7 cellular contexts compared by ENCODE assay signal in genomic region chr16:17921357-17921978, GRCh38.
DNase-seq lines count a peak whose midpoint lies in the region; FAIRE-seq and TF ChIP-seq lines count a peak whose summit lies in the region.

No MANE protein-coding gene starts in this region.

- no peak overlapping the region for H3K18ac ChIP-seq in neuronal stem cell (ENCODE audit: low read length)

- H3K27ac ChIP-seq in neuronal stem cell (replicated peaks; ENCODE audit: low read length) (no peak overlapping the region), uterus (no peak overlapping the region)

- H2AFZ ChIP-seq in neuronal stem cell (ENCODE audit: low read length): no peak overlapping the region

- no peak overlapping the region for H2BK12ac ChIP-seq in neuronal stem cell (ENCODE audit: low read length)

- H3K14ac ChIP-seq in neuronal stem cell (ENCODE audit: low read length): no peak overlapping the region

- H2BK120ac ChIP-seq in neuronal stem cell (ENCODE audit: low read depth, low read length): no peak overlapping the region

- H3K9me3 ChIP-seq in neuronal stem cell (replicated peaks in 1 of 2; ENCODE audit: control insufficient read depth in 2 of 2, insufficient read depth in 1 of 2, low read depth in 1 of 2, low read length in 2 of 2) (peaks cover 0 to 7% of the 10 kb centered on the region in 2 donors), uterus (peaks cover 0 to 6% of the 10 kb centered on the region in 2 donors)

- H4K91ac ChIP-seq in neuronal stem cell (ENCODE audit: low read depth, low read length, poor library complexity): no peak overlapping the region

- no CpG with 5 or more reads among the region's 2 CpGs for WGBS in neuronal stem cell (ENCODE audit: extremely low coverage in 2 of 2, insufficient read length in 2 of 2, insufficient replicate concordance in 1 of 2), 2 donors

- no peaks in the 10 kb centered on the region for H3K4me1 ChIP-seq in neuronal stem cell (ENCODE audit: control insufficient read depth in 2 of 2, insufficient read depth in 1 of 2, low read depth in 1 of 2, low read length in 2 of 2)
- H3K4me1 ChIP-seq in uterus: no peaks in the 10 kb centered on the region

- H3K4me2 ChIP-seq in neuronal stem cell (ENCODE audit: insufficient read depth, low read length, poor library complexity, severe bottlenecking): no peak overlapping the region

- H3K79me1 ChIP-seq in neuronal stem cell (ENCODE audit: low read depth, low read length): no peaks in the 10 kb centered on the region

- H3K4me3 ChIP-seq in bronchial epithelial cell (ENCODE audit: low read depth, low read length) (no peak overlapping the region), neuronal stem cell (ENCODE audit: low read length in 2 of 2) (no peak overlapping the region), uterus (no peak overlapping the region)

- no peak overlapping the region for H3K9ac ChIP-seq in neuronal stem cell (ENCODE audit: low read depth, low read length, poor library complexity)

- TF ChIP-seq CTCF in bronchial epithelial cell (IDR thresholded peaks at IDR 0.05; ENCODE audit: insufficient read depth, low read length, severe bottlenecking): peak; percentile 41
- TF ChIP-seq CTCF in uterus (IDR thresholded peaks at IDR 0.05): no peak

- intact Hi-C loops in uterus (cut with DNase I; ENCODE audit: low total_unique reads): no loop called here

- H3K4ac ChIP-seq in neuronal stem cell (ENCODE audit: low read length): no peak overlapping the region

- no peak overlapping the region for H4K8ac ChIP-seq in neuronal stem cell (ENCODE audit: low read depth, low read length)

- peak; percentile 21 for FAIRE-seq in GM12892 (lab: Jason Lieb, UNC)
- no peak for FAIRE-seq in bronchial epithelial cell (lab: Jason Lieb, UNC)

- peak overlapping the region; percentile 29 for H3K23ac ChIP-seq in neuronal stem cell (ENCODE audit: low read depth, low read length, poor library complexity)

- DNase-seq in GM12892 (ENCODE audit: insufficient read length) (no peak), HuH-7 (ENCODE audit: low spot score) (peak; percentile 37), T-helper 9 cell (peak; percentile 40), bronchial epithelial cell (ENCODE audit: low read depth) (peak; percentile 10), neuronal stem cell (ENCODE audit: low spot score) (no peak), uterus (no peak), HPDE6-E6E7 (ENCODE audit: extremely low spot score) (no peak)

- no peak overlapping the region for H2BK5ac ChIP-seq in neuronal stem cell (ENCODE audit: low read length)

- H2AK5ac ChIP-seq in neuronal stem cell (ENCODE audit: low read depth, low read length): no peak overlapping the region

- H2BK15ac ChIP-seq in neuronal stem cell (ENCODE audit: low read length): no peak overlapping the region

- TF ChIP-seq POLR2A in GM12892 (IDR thresholded peaks at IDR 0.05; ENCODE audit: low read depth, low read length) (no peak), uterus (IDR thresholded peaks at IDR 0.05) (no peak)

- no peaks in the 10 kb centered on the region for H3K27me3 ChIP-seq in bronchial epithelial cell (ENCODE audit: control insufficient read depth, insufficient read depth, low read length)
- peaks cover 0 to 2% (median 1%) of the 10 kb centered on the region in 3 experiments for H3K27me3 ChIP-seq in neuronal stem cell (ENCODE audit: control insufficient read depth in 3 of 3, insufficient read depth in 3 of 3, low read depth in 1 of 3, low read length in 3 of 3)
- no peaks in the 10 kb centered on the region for H3K27me3 ChIP-seq in uterus

- H3K36me3 ChIP-seq in bronchial epithelial cell (ENCODE audit: control insufficient read depth, insufficient read depth, low read length) (no peaks in the 10 kb centered on the region), neuronal stem cell (replicated peaks in 1 of 2; ENCODE audit: control insufficient read depth in 2 of 2, insufficient read depth in 2 of 2, low read length in 2 of 2) (no peaks in the 10 kb centered on the region), uterus (no peaks in the 10 kb centered on the region)

Comparison
In these comparisons a context has a peak if more than half of its experiments do, and no peak if none do; other contexts are left out.
1. DNase-seq: peak in HuH-7 (single experiment), T-helper 9 cell (single experiment) and bronchial epithelial cell (single experiment); none in GM12892 (single experiment), neuronal stem cell (single experiment), uterus (0 of 2) and HPDE6-E6E7 (single experiment).